ENCODE assay signal across 16 cellular contexts in the genomic region with DNA sequence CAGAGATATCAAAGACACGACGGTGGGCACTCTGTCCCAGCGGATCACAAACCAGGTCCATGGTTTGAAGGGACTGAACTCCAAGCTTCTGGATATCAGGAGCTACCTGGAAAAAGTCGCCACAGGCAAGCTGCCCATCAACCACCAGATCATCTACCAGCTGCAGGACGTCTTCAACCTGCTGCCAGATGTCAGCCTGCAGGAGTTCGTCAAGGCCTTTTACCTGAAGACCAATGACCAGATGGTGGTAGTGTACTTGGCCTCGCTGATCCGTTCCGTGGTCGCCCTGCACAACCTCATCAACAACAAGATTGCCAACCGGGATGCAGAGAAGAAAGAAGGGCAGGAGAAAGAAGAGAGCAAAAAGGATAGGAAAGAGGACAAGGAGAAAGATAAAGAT. TPM values are rescaled to one million over a fixed set of nuclear protein-coding genes. Genes with fewer than 3 reads are reported as not detected.
DNase-seq lines count a peak whose midpoint lies in the region; ATAC-seq and TF ChIP-seq lines count a peak whose summit lies in the region.
"Had no signal": no experiment of that assay in that cellular context is flagged by ENCODE, and none has a peak within 500 bp of the region (broad histone marks: within the 10 kb centered on the region; RNA-seq: fewer than 3 reads in every experiment).

No MANE protein-coding gene starts in this region.

- peak overlapping the region; percentile 3 for H3K27ac Mint-ChIP-seq in activated naive CD8-positive, alpha-beta T cell treated with anti-CD3 and anti-CD28 coated beads, Interleukin-2, amount 50 U/mL, for 24 hours
- H3K27ac Mint-ChIP-seq in progenitor cell of endocrine pancreas: peak overlapping the region; percentile 80

- peaks cover 5% of the 10 kb centered on the region for H3K4me1 Mint-ChIP-seq in activated naive CD8-positive, alpha-beta T cell treated with anti-CD3 and anti-CD28 coated beads, Interleukin-2, amount 50 U/mL, for 24 hours
- no peaks in the 10 kb centered on the region for H3K4me1 Mint-ChIP-seq in progenitor cell of endocrine pancreas (ENCODE audit: low read depth)

- H2AFZ ChIP-seq in mammary epithelial cell (ENCODE audit: low read depth, low read length): no peak overlapping the region

- no peak overlapping the region for H3K27ac ChIP-seq in mammary epithelial cell (ENCODE audit: insufficient read depth, low read depth, low read length)
- no peak overlapping the region for H3K27ac ChIP-seq in breast epithelium
- H3K27ac ChIP-seq in HEK293 (ENCODE audit: extremely low read depth, low read depth, low read length): no peak overlapping the region
- H3K27ac ChIP-seq: RWPE1, SJCRH30 had no signal

- no peaks in the 10 kb centered on the region for H3K9me3 ChIP-seq in mammary epithelial cell (replicated peaks; ENCODE audit: insufficient read depth, low read length)
- no peaks in the 10 kb centered on the region for H3K9me3 ChIP-seq in breast epithelium
- H3K9me3 ChIP-seq in HEK293 (ENCODE audit: control insufficient read depth, insufficient read depth, low read depth, low read length): no peaks in the 10 kb centered on the region
- H3K9me3 ChIP-seq: SJCRH30 had no signal

- TF ChIP-seq POLR2A in breast epithelium (IDR thresholded peaks at IDR 0.05): no peak

- CTCF ChIA-PET in mammary epithelial cell (lab: Charles Lee; ENCODE audit: low non-redundant PET) (no interaction called here), HEK293 (lab: Yijun Ruan, JAX) (interaction anchor here (0.6 to 1.7 kb wide), 5 partner anchors 10 to 136 kb away, joined by 3 to 5 read pairs (median 4); no protein-coding TSS in a partner anchor)

- no peak overlapping the region for H3K9ac ChIP-seq in mammary epithelial cell (ENCODE audit: insufficient read depth, low read length)

- no peak overlapping the region for H3K4me2 ChIP-seq in mammary epithelial cell (ENCODE audit: insufficient read depth, low read depth, low read length)

- no peak for ATAC-seq in activated naive CD8-positive, alpha-beta T cell treated with anti-CD3 and anti-CD28 coated beads, Interleukin-2, amount 50 U/mL, for 24 hours
- no peak for ATAC-seq in HG03378 (IDR thresholded peaks at IDR 0.05; ENCODE audit: unreplicated experiment)
- ATAC-seq in HG03460 (IDR thresholded peaks at IDR 0.05; ENCODE audit: unreplicated experiment): no peak

- in situ Hi-C loops in mammary epithelial cell (cut with MboI; ENCODE audit: low sequenced_read_pairs in 2 of 2): loop anchor here in 1 of 2 donors (10.0 to 25.0 kb wide), 2 partner anchors 132 to 320 kb away; no protein-coding TSS in a partner anchor

- H3K9me3 Mint-ChIP-seq in activated naive CD8-positive, alpha-beta T cell treated with anti-CD3 and anti-CD28 coated beads, Interleukin-2, amount 50 U/mL, for 24 hours: no peaks in the 10 kb centered on the region
- no peaks in the 10 kb centered on the region for H3K9me3 Mint-ChIP-seq in progenitor cell of endocrine pancreas (ENCODE audit: low read depth)

- H3K4me3 ChIP-seq in mammary epithelial cell (replicated peaks in 1 of 3; ENCODE audit: insufficient read depth in 1 of 3, low read depth in 2 of 3, low read length in 3 of 3) (no peak overlapping the region), breast epithelium (no peak overlapping the region), HEK293 (ENCODE audit: low read depth, low read length) (no peak overlapping the region)
- H3K4me3 ChIP-seq: SJCRH30 had no signal

- no peak overlapping the region for H3K4me3 Mint-ChIP-seq in activated naive CD8-positive, alpha-beta T cell treated with anti-CD3 and anti-CD28 coated beads, Interleukin-2, amount 50 U/mL, for 24 hours
- no peak overlapping the region for H3K4me3 Mint-ChIP-seq in progenitor cell of endocrine pancreas (ENCODE audit: low read depth)

- intact Hi-C loops in mammary epithelial cell (cut with micrococcal nuclease) (no loop called here), breast epithelium (cut with DNase I; ENCODE audit: low total_unique reads) (no loop called here)

- WGBS in mammary epithelial cell (ENCODE audit: low coverage, missing lambda C conversion rate): 91% methylated on average over 9 of the region's 11 CpGs

- DNase-seq in mammary epithelial cell (no peak), breast epithelium (ENCODE audit: low spot score in 2 of 2) (no peak), progenitor cell of endocrine pancreas (ENCODE audit: low spot score, unreplicated experiment) (no peak), iPS-NIHi7 (ENCODE audit: extremely low spot score) (no peak)
- no peak for DNase-seq in activated naive CD8-positive, alpha-beta T cell treated with anti-CD3 and anti-CD28 coated beads, Interleukin-2, amount 50 U/mL, for 24 hours
- DNase-seq: COR-L47; IMR-90; NCI-H1105 treated with DMSO at 0.1 percent for 48 hours; NCI-H187; NCI-H526 treated with DMSO at 0.1 percent for 48 hours; NK-92 treated with Interleukin-12 subunit alpha and Interleukin-12 subunit beta, amount 100 ng/mL, for 24 hours; SJCRH30 had no signal

- BruUV-seq in mammary epithelial cell (replicated peaks; lab: Mats Ljungman, UMichigan): TSS peak; percentile 55

- peaks cover 26% of the 10 kb centered on the region for H3K79me2 ChIP-seq in mammary epithelial cell (ENCODE audit: insufficient read depth, low read length)

- no peaks in the 10 kb centered on the region for H3K27me3 Mint-ChIP-seq in activated naive CD8-positive, alpha-beta T cell treated with anti-CD3 and anti-CD28 coated beads, Interleukin-2, amount 50 U/mL, for 24 hours
- no peaks in the 10 kb centered on the region for H3K27me3 Mint-ChIP-seq in progenitor cell of endocrine pancreas

- H3K4me1 ChIP-seq in mammary epithelial cell (ENCODE audit: insufficient read depth, low read length): no peaks in the 10 kb centered on the region
- no peaks in the 10 kb centered on the region for H3K4me1 ChIP-seq in breast epithelium
- H3K4me1 ChIP-seq in HEK293 (ENCODE audit: control insufficient read depth, insufficient read depth, low read length): no peaks in the 10 kb centered on the region
- H3K4me1 ChIP-seq: SJCRH30 had no signal

- dilution Hi-C loops in mammary epithelial cell (cut with HindIII; ENCODE audit: low sequenced_read_pairs): no loop called here

- H3K36me3 ChIP-seq in mammary epithelial cell (ENCODE audit: insufficient read depth, low read length) (peaks cover 48% of the 10 kb centered on the region), breast epithelium (peaks cover 11% of the 10 kb centered on the region), HEK293 (ENCODE audit: control insufficient read depth in 2 of 2, insufficient read depth in 1 of 2, low read length in 2 of 2) (peaks cover 58 to 70% of the 10 kb centered on the region in 2 experiments)

- H4K20me1 ChIP-seq in mammary epithelial cell (ENCODE audit: insufficient read depth, low read length): no peaks in the 10 kb centered on the region

- no peaks in the 10 kb centered on the region for H3K27me3 ChIP-seq in mammary epithelial cell (ENCODE audit: insufficient read depth, low read length)
- no peaks in the 10 kb centered on the region for H3K27me3 ChIP-seq in breast epithelium
- H3K27me3 ChIP-seq: SJCRH30 had no signal

- POLR2A ChIA-PET in HEK293 (lab: Yijun Ruan, JAX): interaction anchor here (1.7 kb wide), 1 partner anchor 8 kb away, joined by 7 read pairs; no protein-coding TSS in a partner anchor

- H3K36me3 Mint-ChIP-seq in activated naive CD8-positive, alpha-beta T cell treated with anti-CD3 and anti-CD28 coated beads, Interleukin-2, amount 50 U/mL, for 24 hours (ENCODE audit: low read depth): peaks cover 63% of the 10 kb centered on the region
- H3K36me3 Mint-ChIP-seq in progenitor cell of endocrine pancreas (ENCODE audit: insufficient read depth): peaks cover 29% of the 10 kb centered on the region

- TF ChIP-seq CTCF in mammary epithelial cell (conservative IDR thresholded peaks at IDR 0.05 in 1 of 2, IDR thresholded peaks at IDR 0.05 in 1 of 2; ENCODE audit: extremely low read depth in 1 of 2, insufficient read depth in 1 of 2, low read depth in 1 of 2, low read length in 2 of 2): no peak
- TF ChIP-seq CTCF in breast epithelium (IDR thresholded peaks at IDR 0.05): no peak
- TF ChIP-seq CTCF in HEK293 (tag by site-specific recombination; IDR thresholded peaks at IDR 0.05): no peak
- TF ChIP-seq CTCF in progenitor cell of endocrine pancreas (IDR thresholded peaks at IDR 0.05; ENCODE audit: unreplicated experiment): no peak

TF ChIP-seq in HEK293, 187 proteins besides CTCF, POLR2A, EP300 and RAD21:
- TF ChIP-seq ZNF366 (tag by site-specific recombination; conservative IDR thresholded peaks at IDR 0.05) (0 out of 2 replicates have a peak, but pooled peaks have one; percentile 21), ZNF354C (tag by site-specific recombination; IDR thresholded peaks at IDR 0.05; ENCODE audit: borderline replicate concordance, low read depth) (no peak), BCL11A (tag by site-specific recombination; IDR thresholded peaks at IDR 0.05; ENCODE audit: low read depth) (no peak)

RNA-seq across cellular contexts. Expression of gene PSMD7, which starts 8.7 kb away (rescaled TPM):
- total RNA-seq in mammary epithelial cell: 100 to 1,000 TPM in 1 of 2 donors, 10 to 100 TPM in 1; 55.0 to 100 TPM
- 125 TPM for polyA plus RNA-seq in mammary epithelial cell
- 42.1 TPM for polyA minus RNA-seq in mammary epithelial cell
- 10 to 100 TPM; 51.5 to 99.9 (median 76.0) TPM for total RNA-seq in breast epithelium
- total RNA-seq in progenitor cell of endocrine pancreas: 87.6 and 92.9 TPM in 2 replicates
